Comparison of ENCODE assay signal across 5 cellular contexts in genomic region chr1:28003117-28003516, GRCh38. TPM values are rescaled to one million over a fixed set of nuclear protein-coding genes. Genes with fewer than 3 reads are reported as not detected.
DNase-seq lines count a peak whose midpoint lies in the region; ATAC-seq, FAIRE-seq and TF ChIP-seq lines count a peak whose summit lies in the region.
"Not testable (repeated sequence)": the region's sequence is repeated elsewhere in the genome, so short reads cannot be mapped to it uniquely, and the experiment has no call there.

No MANE protein-coding gene starts in this region.

- not testable (repeated sequence) for TF ChIP-seq EP300 in K562 (IDR thresholded peaks at IDR 0.05; ENCODE audit: low read length); HepG2 (IDR thresholded peaks at IDR 0.05; ENCODE audit: low read depth in 2 of 2, low read length in 2 of 2); HepG2 (CRISPR knock-in tag; IDR thresholded peaks at IDR 0.05; ENCODE audit: borderline replicate concordance)

- not testable (repeated sequence) for H3K27ac ChIP-seq in K562 (ENCODE audit: extremely low read depth, low read depth, low read length); HepG2 (ENCODE audit: extremely low read length, insufficient read depth, low read length)

- not testable (repeated sequence) for H3K27me3 ChIP-seq in K562 (ENCODE audit: control insufficient read depth in 2 of 2, insufficient read depth in 2 of 2, low read length in 2 of 2); HepG2 (ENCODE audit: control insufficient read depth in 1 of 2, insufficient read depth in 2 of 2, low read length in 2 of 2)

- not testable (repeated sequence) for H3K27me3 Mint-ChIP-seq in activated naive CD4-positive, alpha-beta T cell treated with anti-CD3 and anti-CD28 coated beads, Interleukin-2, amount 50 U/mL, for 24 hours; activated naive CD8-positive, alpha-beta T cell treated with anti-CD3 and anti-CD28 coated beads, Interleukin-2, amount 10 ng/mL, durations not matched to agents 7 days and 5 days; memory B cell

- POLR2A ChIA-PET in activated naive CD8-positive, alpha-beta T cell treated with anti-CD3 and anti-CD28 coated beads, Interleukin-2, amount 10 ng/mL, durations not matched to agents 7 days and 5 days (lab: Charles Lee); HepG2 (lab: Yijun Ruan, JAX): not testable (repeated sequence)
- POLR2A ChIA-PET in K562 (lab: Yijun Ruan, JAX), result interaction anchor here (0.5 to 1.6 kb wide), 2 partner anchors 56 to 92 kb away, joined by 4 to 5 read pairs; no protein-coding TSS in a partner anchor

- BruUV-seq in K562 (replicated peaks; lab: Mats Ljungman, UMichigan); HepG2 (replicated peaks; lab: Mats Ljungman, UMichigan): not testable (repeated sequence)

- H3K9me1 ChIP-seq in K562 (ENCODE audit: control insufficient read depth, insufficient read depth, low read length), result not testable (repeated sequence)

- H3K36me3 ChIP-seq in K562 (ENCODE audit: control insufficient read depth, insufficient read depth, low read length), result peaks cover 68% of the 10 kb centered on the region
- peaks cover 5 to 28% of the 10 kb centered on the region in 2 experiments; a peak in 3 of 5 replicates for H3K36me3 ChIP-seq in HepG2 (replicated peaks in 1 of 2; ENCODE audit: control insufficient read depth in 1 of 2, insufficient read depth in 2 of 2, low read length in 2 of 2)

- H3K9me3 ChIP-seq in K562 (replicated peaks; ENCODE audit: control insufficient read depth, insufficient read depth, low read depth, low read length); HepG2 (ENCODE audit: low read length): not testable (repeated sequence)

- TF ChIP-seq CTCF in K562 (IDR thresholded peaks at IDR 0.05 in 2 of 3, conservative IDR thresholded peaks at IDR 0.05 in 1 of 3; ENCODE audit: insufficient read depth in 2 of 3, low read depth in 1 of 3, low read length in 3 of 3); HepG2 (CRISPR knock-in tag; IDR thresholded peaks at IDR 0.05): not testable (repeated sequence)

- H3K9me3 Mint-ChIP-seq in activated naive CD4-positive, alpha-beta T cell treated with anti-CD3 and anti-CD28 coated beads, Interleukin-2, amount 50 U/mL, for 24 hours; activated naive CD8-positive, alpha-beta T cell treated with anti-CD3 and anti-CD28 coated beads, Interleukin-2, amount 10 ng/mL, durations not matched to agents 7 days and 5 days; memory B cell: not testable (repeated sequence)

- intact Hi-C loops in K562 (cut with micrococcal nuclease); HepG2 (cut with micrococcal nuclease; ENCODE audit: unreplicated experiment): not testable (repeated sequence)

- H3K36me3 Mint-ChIP-seq in activated naive CD4-positive, alpha-beta T cell treated with anti-CD3 and anti-CD28 coated beads, Interleukin-2, amount 50 U/mL, for 24 hours, result peaks cover 11% of the 10 kb centered on the region
- peaks cover 19% of the 10 kb centered on the region for H3K36me3 Mint-ChIP-seq in activated naive CD8-positive, alpha-beta T cell treated with anti-CD3 and anti-CD28 coated beads, Interleukin-2, amount 10 ng/mL, durations not matched to agents 7 days and 5 days
- H3K36me3 Mint-ChIP-seq in memory B cell, result peaks cover 13% of the 10 kb centered on the region

- H3K79me2 ChIP-seq in K562 (ENCODE audit: control insufficient read depth, insufficient read depth, low read length); HepG2 (ENCODE audit: insufficient read depth, low read length): not testable (repeated sequence)

- 99% methylated on average over 8 of the region's 8 CpGs for WGBS in K562 (ENCODE audit: insufficient coverage, low coverage, missing lambda C conversion rate)
- WGBS in HepG2 (ENCODE audit: low lambda C conversion rate), result 99% methylated on average over 8 of the region's 8 CpGs

- CTCF ChIA-PET in K562 (lab: Yijun Ruan, JAX; ENCODE audit: low intra/inter-chr PET ratio); HepG2 (lab: Yijun Ruan, JAX; ENCODE audit: low intra/inter-chr PET ratio, low total read pairs): not testable (repeated sequence)

- not testable (repeated sequence) for DNase-seq in activated naive CD8-positive, alpha-beta T cell treated with anti-CD3 and anti-CD28 coated beads, Interleukin-2, amount 10 ng/mL, durations not matched to agents 7 days and 5 days; K562 (ENCODE audit: extremely low read depth in 1 of 4, low spot score in 3 of 4); HepG2 (ENCODE audit: low spot score); memory B cell (ENCODE audit: low spot score in 2 of 2)

- ATAC-seq in activated naive CD8-positive, alpha-beta T cell treated with anti-CD3 and anti-CD28 coated beads, Interleukin-2, amount 10 ng/mL, durations not matched to agents 7 days and 5 days (ENCODE audit: low read depth); K562; HepG2; memory B cell (ENCODE audit: low read depth): not testable (repeated sequence)

- not testable (repeated sequence) for H3K4me3 ChIP-seq in K562; HepG2 (replicated peaks in 1 of 3; ENCODE audit: insufficient read depth in 1 of 3, low read depth in 2 of 3, low read length in 3 of 3)

- peak overlapping the region; percentile 55 for H3K27ac Mint-ChIP-seq in activated naive CD4-positive, alpha-beta T cell treated with anti-CD3 and anti-CD28 coated beads, Interleukin-2, amount 50 U/mL, for 24 hours
- peak overlapping the region; percentile 48 for H3K27ac Mint-ChIP-seq in activated naive CD8-positive, alpha-beta T cell treated with anti-CD3 and anti-CD28 coated beads, Interleukin-2, amount 10 ng/mL, durations not matched to agents 7 days and 5 days
- peak overlapping the region; percentile 45 for H3K27ac Mint-ChIP-seq in memory B cell

- not testable (repeated sequence) for H4K20me1 ChIP-seq in K562 (replicated peaks; ENCODE audit: control insufficient read depth, insufficient read depth, low read length); HepG2 (ENCODE audit: insufficient read depth, low read length)

- not testable (repeated sequence) for TF ChIP-seq POLR2A in K562 (conservative IDR thresholded peaks at IDR 0.05); HepG2 (IDR thresholded peaks at IDR 0.05; ENCODE audit: insufficient read depth in 1 of 2, low read depth in 2 of 2, low read length in 2 of 2)

- H3K4me3 Mint-ChIP-seq in activated naive CD4-positive, alpha-beta T cell treated with anti-CD3 and anti-CD28 coated beads, Interleukin-2, amount 50 U/mL, for 24 hours; activated naive CD8-positive, alpha-beta T cell treated with anti-CD3 and anti-CD28 coated beads, Interleukin-2, amount 10 ng/mL, durations not matched to agents 7 days and 5 days; memory B cell: not testable (repeated sequence)

- TF ChIP-seq RAD21 in K562 (CRISPR knock-in tag; conservative IDR thresholded peaks at IDR 0.05 in 1 of 2, IDR thresholded peaks at IDR 0.05 in 1 of 2); HepG2 (CRISPR knock-in tag; IDR thresholded peaks at IDR 0.05): not testable (repeated sequence)

- H3K4me1 ChIP-seq in K562 (replicated peaks in 1 of 2; ENCODE audit: control insufficient read depth in 2 of 2, insufficient read depth in 2 of 2, low read length in 2 of 2); HepG2 (ENCODE audit: insufficient read depth, low read length): not testable (repeated sequence)

- H2AFZ ChIP-seq in K562 (ENCODE audit: low read depth, low read length); HepG2 (ENCODE audit: low read length): not testable (repeated sequence)

- not testable (repeated sequence) for FAIRE-seq in K562 (lab: Jason Lieb, UNC); HepG2 (lab: Jason Lieb, UNC)

- not testable (repeated sequence) for H3K9ac ChIP-seq in K562 (ENCODE audit: insufficient read depth in 1 of 2, low read depth in 2 of 2, low read length in 2 of 2); HepG2 (ENCODE audit: insufficient read depth, low read depth, low read length)

- H3K4me1 Mint-ChIP-seq in activated naive CD4-positive, alpha-beta T cell treated with anti-CD3 and anti-CD28 coated beads, Interleukin-2, amount 50 U/mL, for 24 hours; activated naive CD8-positive, alpha-beta T cell treated with anti-CD3 and anti-CD28 coated beads, Interleukin-2, amount 10 ng/mL, durations not matched to agents 7 days and 5 days; memory B cell: not testable (repeated sequence)

- in situ Hi-C loops in K562 (cut with MboI); HepG2 (cut with HindIII; ENCODE audit: extremely low pct_ligation_motif_present, low pct_unique_long_range_greater_than_20kb): not testable (repeated sequence)

- H3K4me2 ChIP-seq in K562 (ENCODE audit: insufficient read depth, low read length); HepG2 (ENCODE audit: low read depth, low read length): not testable (repeated sequence)

RNA-seq across cellular contexts. Expression of gene XKR8, which starts 43.3 kb away (rescaled TPM):
- total RNA-seq in activated naive CD8-positive, alpha-beta T cell treated with anti-CD3 and anti-CD28 coated beads, Interleukin-2, amount 10 ng/mL, durations not matched to agents 7 days and 5 days, result 1 to 10 TPM; 8.7 to 9.0 TPM
- total RNA-seq in K562 (2011; cell fraction: chromatin; rRNA removed; ENCODE audit: low replicate concordance), result 1.2 and 2.3 TPM in 2 replicates
- 3.8 and 4.8 TPM in 2 replicates for total RNA-seq in K562 (2011; cell fraction: nucleolus; rRNA removed)
- total RNA-seq in K562 (2011; cell fraction: nucleoplasm; rRNA removed), result 2.4 and 2.9 TPM in 2 replicates
- total RNA-seq in K562 (2014; rRNA removed) (0.45 and 0.86 TPM in 2 replicates), K562 (2014; rRNA removed; fragmentation: Illumina TruSeq; extraction: Trizol) (0.58 and 0.99 TPM in 2 replicates), K562 (2015; rRNA removed; fragmentation: Illumina TruSeq; extraction: Trizol) (1.9 and 2.2 TPM in 2 replicates), K562 (2021) (2.5 and 2.8 TPM in 2 replicates), HepG2 (2016; rRNA removed; fragmentation: Illumina TruSeq; extraction: Trizol) (2.9 and 5.4 TPM in 2 replicates)
- polyA plus RNA-seq in K562 (2011; rRNA removed) (1.8 and 3.1 TPM in 2 replicates), K562 (2014; fragmentation: Illumina TruSeq; extraction: Trizol) (1.7 and 2.1 TPM in 2 replicates), K562 (2014; fragmentation: Nextera tagmentation; extraction: Ambion mirVana) (under 1 TPM; 0.49 to 0.73 TPM), K562 (2014; rRNA removed) (1.9 and 2.5 TPM in 2 replicates), HepG2 (2011; rRNA removed) (5.7 and 6.3 TPM in 2 replicates)
- 2.7 and 4.9 TPM in 2 replicates for polyA plus RNA-seq in K562 (2011; cell fraction: cytosol; rRNA removed)
- polyA plus RNA-seq in K562 (2011; cell fraction: nucleus; rRNA removed), result 2.5 and 2.6 TPM in 2 replicates
- 2.1 and 2.9 TPM in 2 replicates for polyA plus RNA-seq in K562 (2012)
- 1.5 and 1.7 TPM in 2 replicates for polyA minus RNA-seq in K562 (2011; rRNA and poly(A)+ RNA removed)
- 0.95 and 7.0 TPM in 2 replicates for polyA minus RNA-seq in K562 (2011; cell fraction: cytosol; rRNA and poly(A)+ RNA removed)
- polyA minus RNA-seq in K562 (2011; cell fraction: nucleus; rRNA and poly(A)+ RNA removed), result 0.67 and 1.2 TPM in 2 replicates
- total RNA-seq in HepG2 (2016; cell fraction: cytosol; rRNA removed; fragmentation: Illumina TruSeq; extraction: Trizol; ENCODE audit: low read depth), result 2.0 TPM in 2 replicates
- 3.2 and 4.4 TPM in 2 replicates for total RNA-seq in HepG2 (2016; cell fraction: insoluble cytoplasmic fraction; rRNA removed; fragmentation: Illumina TruSeq; extraction: Trizol)
- total RNA-seq in HepG2 (2016; cell fraction: membrane; rRNA removed; fragmentation: Illumina TruSeq; extraction: Trizol), result 5.1 and 5.9 TPM in 2 replicates
- total RNA-seq in HepG2 (2016; cell fraction: nucleus; rRNA removed; fragmentation: Illumina TruSeq; extraction: Trizol), result 2.9 and 3.8 TPM in 2 replicates
- 5.4 and 7.0 TPM in 2 replicates for polyA plus RNA-seq in HepG2 (2011; cell fraction: cytosol; rRNA removed)
- 3.3 and 4.2 TPM in 2 replicates for polyA plus RNA-seq in HepG2 (2011; cell fraction: nucleus; rRNA removed)
- 2.7 and 3.0 TPM in 2 replicates for polyA plus RNA-seq in HepG2 (2012)
- 2.5 and 2.9 TPM in 2 replicates for polyA plus RNA-seq in HepG2 (2016; cell fraction: cytosol; fragmentation: Illumina TruSeq; extraction: Trizol; ENCODE audit: low read depth)
- 3.3 and 4.6 TPM in 2 replicates for polyA plus RNA-seq in HepG2 (2016; cell fraction: insoluble cytoplasmic fraction; fragmentation: Illumina TruSeq; extraction: Trizol; ENCODE audit: low read depth)
- 4.7 and 6.0 TPM in 2 replicates for polyA plus RNA-seq in HepG2 (2016; cell fraction: membrane; fragmentation: Illumina TruSeq; extraction: Trizol; ENCODE audit: low read depth)
- 5.7 and 6.4 TPM in 2 replicates for polyA plus RNA-seq in HepG2 (2016; cell fraction: nucleus; fragmentation: Illumina TruSeq; extraction: Trizol; ENCODE audit: insufficient read depth, low read depth)
- polyA minus RNA-seq in HepG2 (2011; rRNA and poly(A)+ RNA removed; ENCODE audit: low replicate concordance), result 1.3 and 9.2 TPM in 2 replicates
- 3.8 and 4.0 TPM in 2 replicates for polyA minus RNA-seq in HepG2 (2011; cell fraction: cytosol; rRNA and poly(A)+ RNA removed)
- polyA minus RNA-seq in HepG2 (2011; cell fraction: nucleus; rRNA and poly(A)+ RNA removed), result 1.4 and 2.2 TPM in 2 replicates
